Comparison of ENCODE assay signal across 22 cellular contexts in genomic region chr2:68556384-68556783, GRCh38.
DNase-seq lines count a peak whose midpoint lies in the region; ATAC-seq, FAIRE-seq and TF ChIP-seq lines count a peak whose summit lies in the region.
"Had no signal": no experiment of that assay in that cellular context is flagged by ENCODE, and none has a peak within 500 bp of the region (broad histone marks: within the 10 kb centered on the region; RNA-seq: fewer than 3 reads in every experiment).

No MANE protein-coding gene starts in this region.

- H3K9me3 Mint-ChIP-seq in activated T-cell treated with anti-CD3 and anti-CD28 coated beads, Interleukin-2, amount 50 U/mL, for 72 hours = no peaks in the 10 kb centered on the region
- H3K9me3 Mint-ChIP-seq: CD4-positive, alpha-beta memory T cell; IgD-negative memory B cell had no signal

- peaks cover 8% of the 10 kb centered on the region for H3K4me1 Mint-ChIP-seq in activated T-cell treated with anti-CD3 and anti-CD28 coated beads, Interleukin-2, amount 50 U/mL, for 72 hours (ENCODE audit: low read depth)
- H3K4me1 Mint-ChIP-seq: CD4-positive, alpha-beta memory T cell; IgD-negative memory B cell had no signal

- no peak for TF ChIP-seq POLR2A in H54 (IDR thresholded peaks at IDR 0.05; ENCODE audit: low read depth, low read length)

- H3K9me3 ChIP-seq in keratinocyte (ENCODE audit: control insufficient read depth, low read depth, low read length) = no peaks in the 10 kb centered on the region
- H3K9me3 ChIP-seq: BLaER1, MG63 had no signal

- H3K27ac Mint-ChIP-seq in activated T-cell treated with anti-CD3 and anti-CD28 coated beads, Interleukin-2, amount 50 U/mL, for 72 hours = no peak overlapping the region
- H3K27ac Mint-ChIP-seq: CD4-positive, alpha-beta memory T cell; IgD-negative memory B cell had no signal

- H3K36me3 Mint-ChIP-seq in activated T-cell treated with anti-CD3 and anti-CD28 coated beads, Interleukin-2, amount 50 U/mL, for 72 hours (ENCODE audit: insufficient read depth in 2 of 2) = no peaks in the 10 kb centered on the region

- no peak overlapping the region for H3K4me3 Mint-ChIP-seq in activated T-cell treated with anti-CD3 and anti-CD28 coated beads, Interleukin-2, amount 50 U/mL, for 72 hours
- H3K4me3 Mint-ChIP-seq: CD4-positive, alpha-beta memory T cell; IgD-negative memory B cell had no signal

- dilution Hi-C loops in keratinocyte (cut with MboI; ENCODE audit: extremely low pct_ligation_motif_present, low sequenced_read_pairs) = no loop called here

- H3K27me3 ChIP-seq in keratinocyte (ENCODE audit: control insufficient read depth, extremely low read depth, insufficient read depth, low read length) = no peaks in the 10 kb centered on the region
- H3K27me3 ChIP-seq: BLaER1, MG63 had no signal

- no peaks in the 10 kb centered on the region for H4K20me1 ChIP-seq in keratinocyte (ENCODE audit: control insufficient read depth, extremely low read depth, insufficient read depth, low read length)
- H4K20me1 ChIP-seq: BLaER1 had no signal

- TF ChIP-seq CTCF in keratinocyte (optimal IDR thresholded peaks at IDR 0.05 in 1 of 3, IDR thresholded peaks at IDR 0.05 in 1 of 3, conservative IDR thresholded peaks at IDR 0.05 in 1 of 3; ENCODE audit: extremely low read depth in 1 of 3, insufficient read depth in 2 of 3, low read length in 3 of 3) = no peak

- peak; percentile 15 for ATAC-seq in esophagus mucosa
- no peak for ATAC-seq in activated T-cell treated with anti-CD3 and anti-CD28 coated beads, Interleukin-2, amount 50 U/mL, for 72 hours (replicated peaks in 1 of 2)
- ATAC-seq: GM12878, HCT116 had no signal

- no peak overlapping the region for H3K4me3 ChIP-seq in keratinocyte (ENCODE audit: control insufficient read depth in 2 of 3, extremely low read depth in 1 of 3, insufficient read depth in 2 of 3, low read depth in 1 of 3, low read length in 3 of 3)
- H3K4me3 ChIP-seq: BLaER1, GM12878, GM23248, MG63, PC-9 had no signal

- no peaks in the 10 kb centered on the region for H3K79me2 ChIP-seq in keratinocyte (ENCODE audit: control insufficient read depth, insufficient read depth, low read length)

- H2AFZ ChIP-seq in keratinocyte (ENCODE audit: control insufficient read depth, low read length) = no peak overlapping the region
- H2AFZ ChIP-seq: GM23248, PC-9 had no signal

- FAIRE-seq in H54 (lab: Jason Lieb, UNC) = peak; percentile 62
- peak; percentile 48 for FAIRE-seq in keratinocyte (lab: Jason Lieb, UNC)
- FAIRE-seq: GM12878 had no signal

- H3K27me3 Mint-ChIP-seq in activated T-cell treated with anti-CD3 and anti-CD28 coated beads, Interleukin-2, amount 50 U/mL, for 72 hours (ENCODE audit: low read depth) = no peaks in the 10 kb centered on the region
- H3K27me3 Mint-ChIP-seq: IgD-negative memory B cell had no signal

- H3K4me2 ChIP-seq in keratinocyte (ENCODE audit: control insufficient read depth, extremely low read depth, insufficient read depth, low read depth, low read length) = peak overlapping the region; percentile 45
- H3K4me2 ChIP-seq: BLaER1, PC-9 had no signal

- no peaks in the 10 kb centered on the region for H3K9me1 ChIP-seq in keratinocyte (ENCODE audit: control insufficient read depth, extremely low read depth, insufficient read depth, low read length)

- H3K27ac ChIP-seq in keratinocyte (ENCODE audit: control insufficient read depth, insufficient read depth, low read length) = peak overlapping the region; percentile 5
- H3K27ac ChIP-seq: BLaER1, GM23248, PC-9 had no signal

- no peaks in the 10 kb centered on the region for H3K36me3 ChIP-seq in keratinocyte (ENCODE audit: control insufficient read depth in 2 of 2, extremely low read depth in 1 of 2, insufficient read depth in 2 of 2, low read length in 2 of 2)
- H3K36me3 ChIP-seq: BLaER1, MG63 had no signal

- H3K9ac ChIP-seq in keratinocyte (ENCODE audit: control insufficient read depth, extremely low read depth, insufficient read depth, low read length) = no peak overlapping the region
- H3K9ac ChIP-seq: BLaER1, GM23248 had no signal

- peaks cover 17% of the 10 kb centered on the region for H3K4me1 ChIP-seq in keratinocyte (ENCODE audit: control insufficient read depth, extremely low read depth, insufficient read depth, low read length)
- H3K4me1 ChIP-seq: BLaER1 had no signal

- DNase-seq in H54 (ENCODE audit: insufficient read length, low spot score) = no peak
- DNase-seq in amniotic epithelial cell (ENCODE audit: low read depth) = peak; percentile 55
- DNase-seq in keratinocyte (ENCODE audit: low read depth, low spot score) = no peak
- DNase-seq in NCI-H510A (lab: John Stamatoyannopoulos, UW) = no peak
- no peak for DNase-seq in HuH-7.5 (ENCODE audit: low spot score)
- DNase-seq in NK-92 (lab: John Stamatoyannopoulos, UW; ENCODE audit: unreplicated experiment) = no peak
- no peak for DNase-seq in activated T-cell treated with anti-CD3 and anti-CD28 coated beads, Interleukin-2, amount 50 U/mL, for 72 hours
- DNase-seq: Calu3; CD4-positive, alpha-beta memory T cell; GM23248; Karpas-422; MG63; NCI-H1092 treated with DMSO at 0.1 percent for 48 hours; NCI-H146; NCI-H2081 treated with DMSO at 0.1 percent for 48 hours; NCI-H748 treated with DMSO at 0.1 percent for 48 hours; PC-9 had no signal
